11 cellular contexts compared by ENCODE assay signal in the genomic region with DNA sequence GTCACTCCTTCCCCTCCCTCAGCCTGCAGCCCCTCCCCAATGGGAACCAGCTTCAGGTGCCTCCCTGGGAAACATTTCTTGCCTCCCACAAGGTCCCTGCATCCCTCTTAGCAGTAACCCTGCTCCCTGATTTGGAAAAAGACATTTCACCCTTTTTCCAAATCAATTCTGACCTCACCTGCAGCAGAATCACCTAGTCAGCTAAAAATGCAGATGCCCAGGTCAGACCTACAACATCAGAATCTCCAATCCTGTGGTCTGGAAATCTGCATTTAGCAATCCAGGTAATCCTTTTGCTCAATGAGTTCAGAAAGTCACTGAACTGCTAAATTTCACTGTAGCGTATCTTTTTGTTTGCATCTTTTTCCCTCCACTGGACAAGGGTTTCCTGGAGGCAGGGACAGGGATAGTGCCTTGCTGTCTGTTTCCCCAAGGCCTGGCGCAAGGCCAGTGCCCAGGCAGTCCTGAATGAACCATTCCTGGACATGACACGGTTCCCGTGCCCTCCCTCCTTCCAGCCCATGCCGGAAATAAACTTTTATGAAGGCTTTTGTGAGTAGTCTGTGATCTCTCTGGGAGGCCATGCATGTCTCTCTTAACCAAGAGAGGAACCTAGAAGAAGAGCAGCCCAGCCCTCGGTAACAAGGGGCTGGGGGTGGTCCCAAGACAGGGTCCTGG. TPM values are rescaled to one million over a fixed set of nuclear protein-coding genes. Genes with fewer than 3 reads are reported as not detected.
A peak's percentile ranks its signal among the peaks of the same experiment; 100 is the strongest.
DNase-seq lines count a peak whose midpoint lies in the region; ATAC-seq and TF ChIP-seq lines count a peak whose summit lies in the region.
"Had no signal": no experiment of that assay in that cellular context is flagged by ENCODE, and none has a peak within 500 bp of the region (broad histone marks: within the 10 kb centered on the region; RNA-seq: fewer than 3 reads in every experiment).

No MANE protein-coding gene starts in this region.

- no peak overlapping the region for H3K4me3 ChIP-seq in PC-3 (ENCODE audit: low read length)
- H3K4me3 ChIP-seq: upper lobe of right lung had no signal

- intact Hi-C loops in PC-3 (cut with micrococcal nuclease), result loop anchor here (1.0 kb wide), 1 partner anchor 19 kb away; no protein-coding TSS in a partner anchor

- H3K4me1 ChIP-seq in PC-3 (ENCODE audit: insufficient read depth, low read length), result peaks cover 28% of the 10 kb centered on the region

- H3F3A ChIP-seq in PC-3 (ENCODE audit: low read length, unreplicated experiment), result no peaks in the 10 kb centered on the region

- TF ChIP-seq CTCF in PC-3 (conservative IDR thresholded peaks at IDR 0.05; ENCODE audit: low read depth, low read length) (no peak), nephron progenitor cell (IDR thresholded peaks at IDR 0.05) (no peak), progenitor cell of endocrine pancreas (IDR thresholded peaks at IDR 0.05; ENCODE audit: unreplicated experiment) (no peak)

- H3K27me3 ChIP-seq in PC-3 (ENCODE audit: low read length), result no peaks in the 10 kb centered on the region
- H3K27me3 ChIP-seq: upper lobe of right lung had no signal

- H3K4me3 Mint-ChIP-seq in nephron progenitor cell (peak overlapping the region; percentile 75), progenitor cell of endocrine pancreas (ENCODE audit: low read depth) (no peak overlapping the region)
- H3K4me3 Mint-ChIP-seq in activated T-cell treated with anti-CD3 and anti-CD28 coated beads, Interleukin-2, amount 50 U/mL, for 4 hours, result no peak overlapping the region

- H3K4me2 ChIP-seq in PC-3 (ENCODE audit: low read length), result peak overlapping the region; percentile 34

- POLR2A ChIA-PET in PC-3 (lab: Charles Lee; ENCODE audit: unreplicated experiment), result no interaction called here

- H3K9me3 ChIP-seq in PC-3 (ENCODE audit: low read length), result no peaks in the 10 kb centered on the region
- H3K9me3 ChIP-seq: upper lobe of right lung had no signal

- no peaks in the 10 kb centered on the region for H4K20me1 ChIP-seq in PC-3 (ENCODE audit: low read length)

- peaks cover 24% of the 10 kb centered on the region for H3K27me3 Mint-ChIP-seq in nephron progenitor cell (ENCODE audit: low read depth, poor library complexity)
- peaks cover 26% of the 10 kb centered on the region for H3K27me3 Mint-ChIP-seq in activated T-cell treated with anti-CD3 and anti-CD28 coated beads, Interleukin-2, amount 50 U/mL, for 4 hours (ENCODE audit: low read depth)
- peaks cover 54% of the 10 kb centered on the region for H3K27me3 Mint-ChIP-seq in progenitor cell of endocrine pancreas

- peaks cover 77% of the 10 kb centered on the region for H3K79me2 ChIP-seq in PC-3 (ENCODE audit: low read length)

- ATAC-seq in PC-3, result peak; percentile 92
- peak; percentile 29 for ATAC-seq in esophagus mucosa
- ATAC-seq in activated T-cell treated with anti-CD3 and anti-CD28 coated beads, Interleukin-2, amount 50 U/mL, for 4 hours, result no peak
- ATAC-seq in HG03280 (IDR thresholded peaks at IDR 0.05; ENCODE audit: unreplicated experiment), result no peak
- ATAC-seq: upper lobe of right lung had no signal

- H3K36me3 ChIP-seq in PC-3 (ENCODE audit: low read depth, low read length), result peaks cover 16% of the 10 kb centered on the region; the same call in 1 of the 2 replicates
- H3K36me3 ChIP-seq: upper lobe of right lung had no signal

- H3K9me3 Mint-ChIP-seq in nephron progenitor cell (no peaks in the 10 kb centered on the region), progenitor cell of endocrine pancreas (ENCODE audit: low read depth) (no peaks in the 10 kb centered on the region)
- no peaks in the 10 kb centered on the region for H3K9me3 Mint-ChIP-seq in activated T-cell treated with anti-CD3 and anti-CD28 coated beads, Interleukin-2, amount 50 U/mL, for 4 hours

- no TSS peak for BruUV-seq in PC-3 (replicated peaks; lab: Mats Ljungman, UMichigan)

- H2AFZ ChIP-seq in PC-3 (ENCODE audit: low read length), result peak overlapping the region; percentile 16; the same call in 1 of the 2 replicates

- DNase-seq in COLO829 (ENCODE audit: low spot score) (peak; percentile 58), PC-3 (peak; percentile 93), nephron progenitor cell (no peak), NCI-H2029 treated with DMSO at 0.1 percent for 48 hours (lab: John Stamatoyannopoulos, UW) (no peak), progenitor cell of endocrine pancreas (ENCODE audit: low spot score, unreplicated experiment) (no peak)
- no peak for DNase-seq in activated T-cell treated with anti-CD3 and anti-CD28 coated beads, Interleukin-2, amount 50 U/mL, for 4 hours
- DNase-seq: activated CD4-positive, alpha-beta T cell treated with anti-CD3 and anti-CD28 coated beads for 1 hour; DMS79; upper lobe of right lung had no signal

- H3K36me3 Mint-ChIP-seq in nephron progenitor cell (ENCODE audit: low read depth) (no peaks in the 10 kb centered on the region), progenitor cell of endocrine pancreas (ENCODE audit: insufficient read depth) (no peaks in the 10 kb centered on the region)
- no peaks in the 10 kb centered on the region for H3K36me3 Mint-ChIP-seq in activated T-cell treated with anti-CD3 and anti-CD28 coated beads, Interleukin-2, amount 50 U/mL, for 4 hours (ENCODE audit: insufficient read depth)

- no peaks in the 10 kb centered on the region for H3K9me2 ChIP-seq in PC-3 (replicated peaks; ENCODE audit: low read length)

- H3K4me1 Mint-ChIP-seq in nephron progenitor cell, result peaks cover 97% of the 10 kb centered on the region
- no peaks in the 10 kb centered on the region for H3K4me1 Mint-ChIP-seq in activated T-cell treated with anti-CD3 and anti-CD28 coated beads, Interleukin-2, amount 50 U/mL, for 4 hours (ENCODE audit: low read depth)
- peaks cover 14% of the 10 kb centered on the region for H3K4me1 Mint-ChIP-seq in progenitor cell of endocrine pancreas (ENCODE audit: low read depth)

- CTCF ChIA-PET in PC-3 (lab: Charles Lee), result interaction anchor here (0.5 to 0.6 kb wide), 2 partner anchors 55 to 112 kb away, joined by 3 to 7 read pairs; no protein-coding TSS in a partner anchor

- peak overlapping the region; percentile 20 for H3K27ac ChIP-seq in PC-3 (ENCODE audit: low read length)
- H3K27ac ChIP-seq: upper lobe of right lung had no signal

- H3K27ac Mint-ChIP-seq in nephron progenitor cell (peak overlapping the region; percentile 54), progenitor cell of endocrine pancreas (no peak overlapping the region)

- H3K9ac ChIP-seq in PC-3 (ENCODE audit: low read length), result no peak overlapping the region

RNA-seq across cellular contexts. Expression of a gene that starts 44.0 kb away (rescaled TPM):
- 201 and 299 TPM in 2 replicates for total RNA-seq in PC-3 (2014; rRNA removed)
- 0.92 TPM for total RNA-seq in esophagus mucosa
- total RNA-seq in activated T-cell treated with anti-CD3 and anti-CD28 coated beads, Interleukin-2, amount 50 U/mL, for 4 hours, result not detected
- 0.43 and 0.47 TPM in 2 replicates for total RNA-seq in progenitor cell of endocrine pancreas

Comparison
In these comparisons a context has a peak if more than half of its experiments do, and no peak if none do; other contexts are left out.
1. DNase-seq: peak in COLO829 (single experiment) and PC-3 (single experiment); none in nephron progenitor cell (single experiment), NCI-H2029 treated with DMSO at 0.1 percent for 48 hours (single experiment), activated T-cell treated with anti-CD3 and anti-CD28 coated beads, Interleukin-2, amount 50 U/mL, for 4 hours (single experiment) and progenitor cell of endocrine pancreas (single experiment).
2. ATAC-seq: peak in PC-3 (single experiment) and esophagus mucosa (single experiment); none in activated T-cell treated with anti-CD3 and anti-CD28 coated beads, Interleukin-2, amount 50 U/mL, for 4 hours (0 of 2) and HG03280 (single experiment).
3. RNA of a gene that starts 44.0 kb away (total RNA-seq): 201 to 299 TPM in PC-3; 0.92 TPM in esophagus mucosa (single experiment), 0.43 to 0.47 TPM in progenitor cell of endocrine pancreas and not detected in activated T-cell treated with anti-CD3 and anti-CD28 coated beads, Interleukin-2, amount 50 U/mL, for 4 hours; every median in the first group is over 100 times any median in the second.